In genomic region chr1:94907161-94907560, GRCh38 we compare ENCODE assay signal across 36 cellular contexts.
"Had no signal": no experiment of that assay in that cellular context is flagged by ENCODE, and none has a peak within 500 bp of the region (broad histone marks: within the 10 kb centered on the region; RNA-seq: fewer than 3 reads in every experiment).

No MANE protein-coding gene starts in this region.

- FAIRE-seq: small intestine had no signal

- H3K27ac Mint-ChIP-seq: activated CD4-positive, alpha-beta memory T cell treated with anti-CD3 and anti-CD28 coated beads for 36 hours; activated CD4-positive, alpha-beta T cell treated with anti-CD3 and anti-CD28 coated beads, Interleukin-2, amount 10 ng/mL, durations not matched to agents 24 days and 14 days; activated naive CD4-positive, alpha-beta T cell treated with anti-CD3 and anti-CD28 coated beads, Interleukin-2, amount 50 U/mL, for 24 hours; activated naive CD8-positive, alpha-beta T cell treated with anti-CD3 and anti-CD28 coated beads, Interleukin-2, amount 50 U/mL, for 24 hours; activated T-helper 1 cell treated with anti-CD3 and anti-CD28 coated beads, Interleukin-12 subunit alpha, Interleukin-12 subunit beta, Interleukin-2, Interleukin-4 antibody, amounts not matched to agents 30 ng/mL and 10 ng/mL and 1 ng/mL, durations not matched to agents 14 hours and 24 hours and 36 hours; dendritic cell treated with granulocyte-macrophage colony-stimulating factor and Interleukin-4, amounts not matched to agents 40 ng/mL and 50 ng/mL, for 4 days; endodermal cell; natural killer cell treated with Interleukin-12 subunit alpha and Interleukin-12 subunit beta and Interleukin-15 and Interleukin-18, amount 100 ng/mL, for 72 hours; stimulated activated naive B cell treated with anti-CD40 and anti-IgM and Interleukin-4, amounts not matched to agents 10 μg/mL and 1 μg/mL and 100 μg/mL, for 72 hours; T-helper 17 cell had no signal

- H3K9me3 Mint-ChIP-seq: activated CD4-positive, alpha-beta memory T cell treated with anti-CD3 and anti-CD28 coated beads for 36 hours; activated CD4-positive, alpha-beta T cell treated with anti-CD3 and anti-CD28 coated beads, Interleukin-2, amount 10 ng/mL, durations not matched to agents 24 days and 14 days; activated naive CD4-positive, alpha-beta T cell treated with anti-CD3 and anti-CD28 coated beads, Interleukin-2, amount 50 U/mL, for 24 hours; activated naive CD8-positive, alpha-beta T cell treated with anti-CD3 and anti-CD28 coated beads, Interleukin-2, amount 50 U/mL, for 24 hours; activated T-helper 1 cell treated with anti-CD3 and anti-CD28 coated beads, Interleukin-12 subunit alpha, Interleukin-12 subunit beta, Interleukin-2, Interleukin-4 antibody, amounts not matched to agents 30 ng/mL and 10 ng/mL and 1 ng/mL, durations not matched to agents 14 hours and 24 hours and 36 hours; dendritic cell treated with granulocyte-macrophage colony-stimulating factor and Interleukin-4, amounts not matched to agents 40 ng/mL and 50 ng/mL, for 4 days; endodermal cell; natural killer cell treated with Interleukin-12 subunit alpha and Interleukin-12 subunit beta and Interleukin-15 and Interleukin-18, amount 100 ng/mL, for 72 hours; stimulated activated naive B cell treated with anti-CD40 and anti-IgM and Interleukin-4, amounts not matched to agents 10 μg/mL and 1 μg/mL and 100 μg/mL, for 72 hours had no signal

- DNase-seq: activated CD4-positive, alpha-beta memory T cell treated with anti-CD3 and anti-CD28 coated beads for 36 hours; activated CD4-positive, alpha-beta T cell treated with anti-CD3 and anti-CD28 coated beads, Interleukin-2, amount 10 ng/mL, durations not matched to agents 24 days and 14 days; activated CD4-positive, CD25-positive, alpha-beta regulatory T cell treated with anti-CD3 and anti-CD28 coated beads, Interleukin-2, amount 50 U/mL, for 72 hours; activated CD8-positive, alpha-beta memory T cell treated with anti-CD3 and anti-CD28 coated beads, Interleukin-2, amount 50 U/mL, for 4 hours; activated effector memory CD4-positive, alpha-beta T cell treated with anti-CD3 and anti-CD28 coated beads, Interleukin-2, amount 50 U/mL, for 16 hours; activated naive CD8-positive, alpha-beta T cell treated with anti-CD3 and anti-CD28 coated beads, Interleukin-2, amount 50 U/mL, for 24 hours; activated T-cell treated with anti-CD3 and anti-CD28 coated beads, Interleukin-2, amount 50 U/mL, for 1 hour; amygdala; central memory CD4-positive, alpha-beta T cell; endodermal cell; esophagus squamous epithelium; gastrocnemius medialis; islet precursor cell; left ventricle myocardium inferior; mesendoderm; mucosa of descending colon; ovary; psoas muscle; sigmoid colon; small intestine; stimulated activated CD4-positive, alpha-beta T cell treated with anti-CD3 and anti-CD28 coated beads, Interleukin-1b, Interleukin-23, amount 100 ng/mL, for 48 hours; stimulated activated naive B cell treated with anti-CD40 and anti-IgM and Interleukin-4, amounts not matched to agents 10 μg/mL and 1 μg/mL and 100 μg/mL, for 72 hours; stomach; T-helper 17 cell; T1000; thyroid gland; upper lobe of right lung; WERI-Rb-1 had no signal

- H3K36me3 Mint-ChIP-seq: activated CD4-positive, alpha-beta memory T cell treated with anti-CD3 and anti-CD28 coated beads for 36 hours; activated naive CD4-positive, alpha-beta T cell treated with anti-CD3 and anti-CD28 coated beads, Interleukin-2, amount 50 U/mL, for 24 hours; natural killer cell treated with Interleukin-12 subunit alpha and Interleukin-12 subunit beta and Interleukin-15 and Interleukin-18, amount 100 ng/mL, for 72 hours had no signal

- H3K4me3 ChIP-seq: breast epithelium, esophagus squamous epithelium, gastrocnemius medialis, hepatocyte, left ventricle myocardium inferior, lung, mucosa of descending colon, ovary, psoas muscle, sigmoid colon, stomach, thyroid gland, upper lobe of right lung had no signal

- H3K36me3 ChIP-seq: breast epithelium, gastrocnemius medialis, ovary, thyroid gland, WERI-Rb-1 had no signal

- H3K4me3 Mint-ChIP-seq: activated CD4-positive, alpha-beta memory T cell treated with anti-CD3 and anti-CD28 coated beads for 36 hours; activated CD4-positive, alpha-beta T cell treated with anti-CD3 and anti-CD28 coated beads, Interleukin-2, amount 10 ng/mL, durations not matched to agents 24 days and 14 days; activated naive CD4-positive, alpha-beta T cell treated with anti-CD3 and anti-CD28 coated beads, Interleukin-2, amount 50 U/mL, for 24 hours; activated naive CD8-positive, alpha-beta T cell treated with anti-CD3 and anti-CD28 coated beads, Interleukin-2, amount 50 U/mL, for 24 hours; activated T-helper 1 cell treated with anti-CD3 and anti-CD28 coated beads, Interleukin-12 subunit alpha, Interleukin-12 subunit beta, Interleukin-2, Interleukin-4 antibody, amounts not matched to agents 30 ng/mL and 10 ng/mL and 1 ng/mL, durations not matched to agents 14 hours and 24 hours and 36 hours; dendritic cell treated with granulocyte-macrophage colony-stimulating factor and Interleukin-4, amounts not matched to agents 40 ng/mL and 50 ng/mL, for 4 days; endodermal cell; natural killer cell treated with Interleukin-12 subunit alpha and Interleukin-12 subunit beta and Interleukin-15 and Interleukin-18, amount 100 ng/mL, for 72 hours; stimulated activated naive B cell treated with anti-CD40 and anti-IgM and Interleukin-4, amounts not matched to agents 10 μg/mL and 1 μg/mL and 100 μg/mL, for 72 hours; T-helper 17 cell had no signal

- H3K27me3 Mint-ChIP-seq: activated CD4-positive, alpha-beta T cell treated with anti-CD3 and anti-CD28 coated beads, Interleukin-2, amount 10 ng/mL, durations not matched to agents 24 days and 14 days; activated naive CD8-positive, alpha-beta T cell treated with anti-CD3 and anti-CD28 coated beads, Interleukin-2, amount 50 U/mL, for 24 hours; dendritic cell treated with granulocyte-macrophage colony-stimulating factor and Interleukin-4, amounts not matched to agents 40 ng/mL and 50 ng/mL, for 4 days had no signal

- ATAC-seq: activated naive CD8-positive, alpha-beta T cell treated with anti-CD3 and anti-CD28 coated beads, Interleukin-2, amount 50 U/mL, for 24 hours; gastrocnemius medialis; mucosa of descending colon; natural killer cell treated with Interleukin-12 subunit alpha and Interleukin-12 subunit beta and Interleukin-15 and Interleukin-18, amount 100 ng/mL, for 72 hours; psoas muscle; stimulated activated naive B cell treated with anti-CD40 and anti-IgM and Interleukin-4, amounts not matched to agents 10 μg/mL and 1 μg/mL and 100 μg/mL, for 72 hours; T-helper 17 cell; upper lobe of right lung had no signal

- H3K4me1 Mint-ChIP-seq: activated CD4-positive, alpha-beta T cell treated with anti-CD3 and anti-CD28 coated beads, Interleukin-2, amount 10 ng/mL, durations not matched to agents 24 days and 14 days; activated naive CD4-positive, alpha-beta T cell treated with anti-CD3 and anti-CD28 coated beads, Interleukin-2, amount 50 U/mL, for 24 hours; activated naive CD8-positive, alpha-beta T cell treated with anti-CD3 and anti-CD28 coated beads, Interleukin-2, amount 50 U/mL, for 24 hours; stimulated activated naive B cell treated with anti-CD40 and anti-IgM and Interleukin-4, amounts not matched to agents 10 μg/mL and 1 μg/mL and 100 μg/mL, for 72 hours; T-helper 17 cell had no signal

- H2AFZ ChIP-seq: hepatocyte had no signal

- H3K4me1 ChIP-seq: breast epithelium, gastrocnemius medialis, psoas muscle had no signal

- H3K27ac ChIP-seq: breast epithelium, epithelial cell of prostate, esophagus squamous epithelium, gastrocnemius medialis, hepatocyte, left ventricle myocardium inferior, ovary, psoas muscle, upper lobe of right lung, WERI-Rb-1 had no signal

- H3K9me3 ChIP-seq: breast epithelium, esophagus squamous epithelium, gastrocnemius medialis, left ventricle myocardium inferior, mucosa of descending colon, ovary, psoas muscle, sigmoid colon, stomach, thyroid gland, upper lobe of right lung had no signal

- H3K4me2 ChIP-seq: hepatocyte had no signal

- H3K27me3 ChIP-seq: breast epithelium, esophagus squamous epithelium, gastrocnemius medialis, hepatocyte, ovary, sigmoid colon, stomach, thyroid gland, upper lobe of right lung had no signal
